Comparison of ENCODE assay signal across 8 cellular contexts in the genomic region with DNA sequence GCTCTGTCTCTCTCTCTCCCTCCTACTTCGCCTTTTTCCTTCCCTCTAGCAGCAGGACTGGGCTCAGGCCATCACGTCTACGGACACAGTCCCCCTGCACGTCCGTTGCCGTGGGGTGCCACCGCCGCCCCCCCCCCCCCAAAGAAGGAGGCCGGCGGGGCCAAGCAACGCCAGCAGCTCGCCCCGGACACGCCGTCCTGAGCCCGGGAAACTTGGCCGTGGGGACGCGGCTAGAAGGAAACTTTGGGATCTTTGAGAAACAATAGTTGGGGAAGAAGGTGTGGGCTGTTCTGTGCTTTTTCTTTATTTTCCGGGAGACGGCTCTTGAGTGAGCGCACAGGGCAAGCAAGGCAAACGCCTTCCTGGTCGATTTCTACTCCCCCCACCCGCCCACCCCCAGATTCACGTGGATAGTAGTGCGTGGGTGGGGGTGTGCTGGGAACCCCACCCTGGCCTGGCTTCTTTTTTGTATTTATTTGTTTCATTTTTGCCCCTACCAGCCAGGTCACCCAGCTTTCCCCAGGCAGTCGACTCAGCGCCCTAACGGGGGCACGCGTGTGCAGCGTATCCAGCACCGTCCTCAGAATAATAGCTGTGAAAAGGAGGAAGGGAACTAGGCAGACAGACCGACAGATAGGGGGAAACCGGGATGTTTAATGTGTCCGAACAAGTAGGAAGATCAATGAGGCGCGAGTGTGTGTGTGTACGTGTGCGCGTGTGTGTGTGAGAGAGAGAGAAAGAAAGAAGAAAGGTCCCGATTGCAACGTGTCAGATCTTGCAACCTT. TPM values are rescaled to one million over a fixed set of nuclear protein-coding genes. Genes with fewer than 3 reads are reported as not detected.
A peak's percentile ranks its signal among the peaks of the same experiment; 100 is the strongest.
DNase-seq lines count a peak whose midpoint lies in the region; ATAC-seq and TF ChIP-seq lines count a peak whose summit lies in the region.

No MANE protein-coding gene starts in this region.

- H3K36me3 Mint-ChIP-seq in Caco-2 (ENCODE audit: insufficient read depth, unreplicated experiment) (peaks cover 17% of the 10 kb centered on the region), activated B cell treated with CpG ODN at 0.5 μM for 24 hours (ENCODE audit: low read depth) (peaks cover 2% of the 10 kb centered on the region)

- H3K27ac Mint-ChIP-seq in Caco-2 (ENCODE audit: unreplicated experiment), result no peak overlapping the region
- H3K27ac Mint-ChIP-seq in activated B cell treated with CpG ODN at 0.5 μM for 24 hours, result peak overlapping the region; percentile 82

- H3K27me3 Mint-ChIP-seq in Caco-2 (ENCODE audit: insufficient read depth, unreplicated experiment) (no peaks in the 10 kb centered on the region), activated B cell treated with CpG ODN at 0.5 μM for 24 hours (peaks cover 4% of the 10 kb centered on the region)

- H3K4me1 Mint-ChIP-seq in Caco-2 (ENCODE audit: low read depth, unreplicated experiment) (peaks cover 29% of the 10 kb centered on the region), activated B cell treated with CpG ODN at 0.5 μM for 24 hours (peaks cover 42% of the 10 kb centered on the region)

- TF ChIP-seq CTCF in Caco-2 (IDR thresholded peaks at IDR 0.05; ENCODE audit: insufficient read depth in 1 of 2, low read depth in 1 of 2, low read length in 1 of 2, severe bottlenecking in 1 of 2, unreplicated experiment in 1 of 2) (peak in 1 of 2 experiments; percentile 11), activated B cell treated with CpG ODN at 0.5 μM for 24 hours (IDR thresholded peaks at IDR 0.05) (no peak)

- H3K4me3 Mint-ChIP-seq in Caco-2 (ENCODE audit: unreplicated experiment) (peak overlapping the region; percentile 81), activated B cell treated with CpG ODN at 0.5 μM for 24 hours (peak overlapping the region; percentile 96)

- H3K27ac ChIP-seq in thymus (ENCODE audit: low read depth), result peak overlapping the region; percentile 71

- CTCF ChIA-PET in Caco-2 (lab: Charles Lee) (interaction anchor here (0.6 to 1.7 kb wide), 7 partner anchors 13 to 71 kb away, joined by 3 to 14 read pairs (median 4); no protein-coding TSS in a partner anchor), activated B cell treated with CpG ODN at 0.5 μM for 24 hours (lab: Charles Lee) (interaction anchor here (0.7 to 6.0 kb wide), 5 partner anchors 12 to 71 kb away, joined by 3 to 42 read pairs (median 20); no protein-coding TSS in a partner anchor)

- no peaks in the 10 kb centered on the region for H3K27me3 ChIP-seq in Caco-2 (replicated peaks; ENCODE audit: control insufficient read depth, insufficient read depth, low read length)
- no peaks in the 10 kb centered on the region for H3K27me3 ChIP-seq in endocrine pancreas (ENCODE audit: control insufficient read depth, insufficient read depth, low read length)
- H3K27me3 ChIP-seq in thymus (ENCODE audit: control insufficient read depth, insufficient read depth), result peaks cover 9% of the 10 kb centered on the region

- H3K4me1 ChIP-seq in Caco-2 (peaks cover 12% of the 10 kb centered on the region), endocrine pancreas (ENCODE audit: control insufficient read depth, insufficient read depth, low read length) (peaks cover 3% of the 10 kb centered on the region), thymus (ENCODE audit: control insufficient read depth, insufficient read depth, low read length) (peaks cover 12% of the 10 kb centered on the region)

- H3K36me3 ChIP-seq in Caco-2 (ENCODE audit: control insufficient read depth, insufficient read depth, low read length) (no peaks in the 10 kb centered on the region), endocrine pancreas (ENCODE audit: control insufficient read depth, insufficient read depth, low read length) (no peaks in the 10 kb centered on the region), thymus (ENCODE audit: control insufficient read depth, insufficient read depth) (no peaks in the 10 kb centered on the region)

- peak overlapping the region; percentile 79 for H3K4me3 ChIP-seq in Caco-2 (ENCODE audit: low read depth, low read length)
- peak overlapping the region; percentile 84 for H3K4me3 ChIP-seq in endocrine pancreas (ENCODE audit: control insufficient read depth, insufficient read depth, low read length)
- H3K4me3 ChIP-seq in thymus (ENCODE audit: low read length), result peak overlapping the region; percentile 65

- POLR2A ChIA-PET in Caco-2 (lab: Charles Lee), result interaction anchor here (0.5 to 1.0 kb wide), 2 partner anchors 12 to 96 kb away, joined by 3 read pairs; no protein-coding TSS in a partner anchor
- POLR2A ChIA-PET in activated B cell treated with CpG ODN at 0.5 μM for 24 hours (lab: Charles Lee), result interaction anchor here (0.6 to 7.6 kb wide), 16 partner anchors 12 to 295 kb away, joined by 3 to 64 read pairs (median 4); partner anchors contain the start of gene ADD3

- peak overlapping the region; percentile 77 for H3K9ac ChIP-seq in endocrine pancreas (ENCODE audit: control insufficient read depth, insufficient read depth, low read length)

- intact Hi-C loops in Caco-2 (cut with micrococcal nuclease; ENCODE audit: unreplicated experiment) (loop anchor here (5.0 kb wide), 1 partner anchor 358 kb away; the partner anchor contains the start of gene SMC3), activated B cell treated with CpG ODN at 0.5 μM for 24 hours (cut with micrococcal nuclease) (loop anchor here (1.0 to 5.0 kb wide), 4 partner anchors 72 to 663 kb away; partner anchors contain the start of genes PDCD4 and SMC3)

- H3K9me3 ChIP-seq in Caco-2 (no peaks in the 10 kb centered on the region), endocrine pancreas (ENCODE audit: control insufficient read depth, low read length) (no peaks in the 10 kb centered on the region), thymus (ENCODE audit: control insufficient read depth) (no peaks in the 10 kb centered on the region)

- DNase-seq in Caco-2 (peak in 1 of 2 experiments; percentile 32), HUDEP-2 (lab: John Stamatoyannopoulos, UW; ENCODE audit: unreplicated experiment in 76 of 76) (peak in 46 of 76 experiments; percentile 13 to 63 (median 36)), activated B cell treated with CpG ODN at 0.5 μM for 24 hours (peak; percentile 21), midbrain (lab: John Stamatoyannopoulos, UW) (peak; percentile 67), cortex of kidney (lab: John Stamatoyannopoulos, UW) (no peak)

- whole genome bisulfite sequencing in thymus, result under 1% methylated on average over 44 of the region's 44 CpGs

- ATAC-seq in activated B cell treated with CpG ODN at 0.5 μM for 24 hours (ENCODE audit: low read depth) (no peak), HG02759 (IDR thresholded peaks at IDR 0.05; ENCODE audit: unreplicated experiment) (no peak)

- no TSS peak for BruUV-seq in Caco-2 (replicated peaks; lab: Mats Ljungman, UMichigan)

- no peaks in the 10 kb centered on the region for H3K9me3 Mint-ChIP-seq in Caco-2 (ENCODE audit: unreplicated experiment)
- H3K9me3 Mint-ChIP-seq in activated B cell treated with CpG ODN at 0.5 μM for 24 hours, result no peaks in the 10 kb centered on the region

RNA-seq across cellular contexts. Expression of gene MXI1, which starts 1.4 kb away (rescaled TPM):
- total RNA-seq in Caco-2 (2022) (9.1 and 11.0 TPM in 2 replicates), activated B cell treated with CpG ODN at 0.5 μM for 24 hours (8.2 and 8.5 TPM in 2 replicates)
- 44.1 TPM for polyA plus RNA-seq in thymus
